In the genomic region with DNA sequence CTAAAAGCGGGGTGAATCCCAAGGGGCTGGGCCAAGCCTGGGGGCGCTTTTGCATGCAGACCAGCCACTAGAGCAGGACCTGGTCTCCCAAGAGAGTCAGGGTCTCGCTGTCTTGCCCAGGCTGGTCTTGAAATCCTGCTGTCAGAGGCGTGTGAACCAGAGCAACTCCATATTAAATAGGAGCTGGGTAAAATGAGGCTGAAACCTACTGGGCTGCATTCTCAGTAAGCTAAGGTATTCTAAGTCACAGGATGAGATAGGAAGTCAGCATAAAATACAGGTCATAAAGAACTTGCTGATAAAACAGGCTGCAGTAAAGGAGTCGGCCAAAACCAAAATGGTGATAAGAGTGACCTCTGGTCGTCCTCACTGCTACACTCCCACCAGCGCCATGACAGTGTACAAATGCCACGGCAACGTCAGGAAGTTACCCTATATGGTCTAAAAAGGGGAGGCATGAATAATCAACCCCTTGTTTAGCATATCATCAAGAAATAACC, we compare ENCODE assay signal across 18 cellular contexts. TPM values are rescaled to one million over a fixed set of nuclear protein-coding genes. Genes with fewer than 3 reads are reported as not detected.
DNase-seq lines count a peak whose midpoint lies in the region; ATAC-seq, FAIRE-seq and TF ChIP-seq lines count a peak whose summit lies in the region.
"Had no signal": no experiment of that assay in that cellular context is flagged by ENCODE, and none has a peak within 500 bp of the region (broad histone marks: within the 10 kb centered on the region; RNA-seq: fewer than 3 reads in every experiment).

No MANE protein-coding gene starts in this region.

- H3K9me3 ChIP-seq in K562 (replicated peaks; ENCODE audit: control insufficient read depth, insufficient read depth, low read depth, low read length) (no peaks in the 10 kb centered on the region), neural cell (ENCODE audit: low read length) (no peaks in the 10 kb centered on the region)

- H3K27me3 Mint-ChIP-seq in GM23338 (ENCODE audit: insufficient read depth, low read depth, poor library complexity), result peaks cover 4% of the 10 kb centered on the region
- peaks cover 35% of the 10 kb centered on the region for H3K27me3 Mint-ChIP-seq in activated CD8-positive, alpha-beta T cell treated with anti-CD3 and anti-CD28 coated beads, Interleukin-2, amount 10 ng/mL, durations not matched to agents 7 days and 5 days (ENCODE audit: low read depth)
- H3K27me3 Mint-ChIP-seq: activated naive CD4-positive, alpha-beta T cell treated with anti-CD3 and anti-CD28 coated beads, Interleukin-2, amount 50 U/mL, for 24 hours had no signal

- H3K4me1 ChIP-seq in GM23338 (ENCODE audit: insufficient read depth) (peaks cover 15% of the 10 kb centered on the region), K562 (replicated peaks in 1 of 2; ENCODE audit: control insufficient read depth in 2 of 2, insufficient read depth in 2 of 2, low read length in 2 of 2) (peaks cover 9 to 26% of the 10 kb centered on the region in 2 experiments)

- TF ChIP-seq CTCF in GM23338 (conservative IDR thresholded peaks at IDR 0.05; ENCODE audit: low read depth in 2 of 2) (no peak), K562 (IDR thresholded peaks at IDR 0.05 in 2 of 3, conservative IDR thresholded peaks at IDR 0.05 in 1 of 3; ENCODE audit: insufficient read depth in 2 of 3, low read depth in 1 of 3, low read length in 3 of 3) (no peak), neural cell (IDR thresholded peaks at IDR 0.05; ENCODE audit: poor library complexity, severe bottlenecking) (no peak)

- peak; percentile 51 for ATAC-seq in GM23338
- ATAC-seq in K562, result peak; percentile 86
- ATAC-seq in activated CD8-positive, alpha-beta T cell treated with anti-CD3 and anti-CD28 coated beads, Interleukin-2, amount 10 ng/mL, durations not matched to agents 7 days and 5 days, result no peak
- ATAC-seq: natural killer cell treated with Interleukin-12 subunit alpha and Interleukin-12 subunit beta and Interleukin-15 and Interleukin-18, amount 100 ng/mL, for 72 hours had no signal

- no peak overlapping the region for H3K4me3 Mint-ChIP-seq in GM23338
- H3K4me3 Mint-ChIP-seq in activated CD8-positive, alpha-beta T cell treated with anti-CD3 and anti-CD28 coated beads, Interleukin-2, amount 10 ng/mL, durations not matched to agents 7 days and 5 days, result no peak overlapping the region
- H3K4me3 Mint-ChIP-seq: activated naive CD4-positive, alpha-beta T cell treated with anti-CD3 and anti-CD28 coated beads, Interleukin-2, amount 50 U/mL, for 24 hours; CD4-positive, CD25-positive, alpha-beta regulatory T cell; natural killer cell treated with Interleukin-12 subunit alpha and Interleukin-12 subunit beta and Interleukin-15 and Interleukin-18, amount 100 ng/mL, for 72 hours had no signal

- TSS peak; percentile 63 for BruUV-seq in K562 (replicated peaks; lab: Mats Ljungman, UMichigan)

- POLR2A ChIA-PET in K562 (lab: Yijun Ruan, JAX), result interaction anchor here (0.6 to 1.2 kb wide), 2 partner anchors 18 to 253 kb away, joined by 3 to 11 read pairs; no protein-coding TSS in a partner anchor
- POLR2A ChIA-PET in activated CD8-positive, alpha-beta T cell treated with anti-CD3 and anti-CD28 coated beads, Interleukin-2, amount 10 ng/mL, durations not matched to agents 7 days and 5 days (lab: Charles Lee), result interaction anchor here (1.0 kb wide), 1 partner anchor 17 kb away, joined by 4 read pairs; no protein-coding TSS in a partner anchor

- intact Hi-C loops in K562 (cut with micrococcal nuclease), result loop anchor here (10.0 kb wide), 1 partner anchor 173 kb away; no protein-coding TSS in a partner anchor

- H3K4me3 ChIP-seq in GM23338, result no peak overlapping the region
- no peak overlapping the region for H3K4me3 ChIP-seq in K562
- H3K4me3 ChIP-seq in neural cell (ENCODE audit: low read length), result no peak overlapping the region

- TF ChIP-seq EP300 in K562 (IDR thresholded peaks at IDR 0.05; ENCODE audit: low read length) (peak; percentile 25; the same call in 1 of the 2 replicates), neural cell (conservative IDR thresholded peaks at IDR 0.05; ENCODE audit: poor library complexity, severe bottlenecking) (no peak)

- H3K79me2 ChIP-seq in GM23338 (replicated peaks; ENCODE audit: insufficient read depth), result no peaks in the 10 kb centered on the region
- H3K79me2 ChIP-seq in K562 (ENCODE audit: control insufficient read depth, insufficient read depth, low read length), result no peaks in the 10 kb centered on the region
- no peaks in the 10 kb centered on the region for H3K79me2 ChIP-seq in neural cell (replicated peaks; ENCODE audit: insufficient read depth, low read length)

- H3K4me2 ChIP-seq in GM23338, result peak overlapping the region; percentile 46; the same call in 1 of the 2 replicates
- H3K4me2 ChIP-seq in K562 (ENCODE audit: insufficient read depth, low read length), result peak overlapping the region; percentile 53
- no peak overlapping the region for H3K4me2 ChIP-seq in neural cell (ENCODE audit: low read length)

- CTCF ChIA-PET in K562 (lab: Yijun Ruan, JAX; ENCODE audit: low intra/inter-chr PET ratio), result interaction anchor here (0.6 kb wide), 1 partner anchor 241 kb away, joined by 3 read pairs; no protein-coding TSS in a partner anchor
- CTCF ChIA-PET in activated CD8-positive, alpha-beta T cell treated with anti-CD3 and anti-CD28 coated beads, Interleukin-2, amount 10 ng/mL, durations not matched to agents 7 days and 5 days (lab: Charles Lee), result interaction anchor here (2.4 to 3.1 kb wide), 2 partner anchors 10 to 392 kb away, joined by 7 to 26 read pairs; no protein-coding TSS in a partner anchor

- WGBS in K562 (ENCODE audit: insufficient coverage, low coverage, missing lambda C conversion rate), result 5% methylated on average over 8 of the region's 9 CpGs

- peak overlapping the region; percentile 21; the same call in 1 of the 2 replicates for H3K27ac Mint-ChIP-seq in GM23338
- H3K27ac Mint-ChIP-seq in activated CD8-positive, alpha-beta T cell treated with anti-CD3 and anti-CD28 coated beads, Interleukin-2, amount 10 ng/mL, durations not matched to agents 7 days and 5 days, result no peak overlapping the region
- H3K27ac Mint-ChIP-seq: activated naive CD4-positive, alpha-beta T cell treated with anti-CD3 and anti-CD28 coated beads, Interleukin-2, amount 50 U/mL, for 24 hours; CD4-positive, CD25-positive, alpha-beta regulatory T cell; natural killer cell treated with Interleukin-12 subunit alpha and Interleukin-12 subunit beta and Interleukin-15 and Interleukin-18, amount 100 ng/mL, for 72 hours had no signal

- H3K9me3 Mint-ChIP-seq in GM23338, result no peaks in the 10 kb centered on the region
- no peaks in the 10 kb centered on the region for H3K9me3 Mint-ChIP-seq in activated CD8-positive, alpha-beta T cell treated with anti-CD3 and anti-CD28 coated beads, Interleukin-2, amount 10 ng/mL, durations not matched to agents 7 days and 5 days (ENCODE audit: insufficient read depth)
- H3K9me3 Mint-ChIP-seq: activated naive CD4-positive, alpha-beta T cell treated with anti-CD3 and anti-CD28 coated beads, Interleukin-2, amount 50 U/mL, for 24 hours; natural killer cell treated with Interleukin-12 subunit alpha and Interleukin-12 subunit beta and Interleukin-15 and Interleukin-18, amount 100 ng/mL, for 72 hours had no signal

- H4K20me1 ChIP-seq in GM23338 (replicated peaks; ENCODE audit: insufficient read depth) (no peaks in the 10 kb centered on the region), K562 (replicated peaks; ENCODE audit: control insufficient read depth, insufficient read depth, low read length) (no peaks in the 10 kb centered on the region), neural cell (ENCODE audit: insufficient read depth) (no peaks in the 10 kb centered on the region)

- H3K9ac ChIP-seq in K562 (ENCODE audit: insufficient read depth in 1 of 2, low read depth in 2 of 2, low read length in 2 of 2) (peak overlapping the region; percentile 65 to 82), neural cell (ENCODE audit: low read length) (no peak overlapping the region)

- H3K27me3 ChIP-seq in GM23338 (ENCODE audit: insufficient read depth), result no peaks in the 10 kb centered on the region
- H3K27me3 ChIP-seq in K562 (ENCODE audit: control insufficient read depth in 2 of 2, insufficient read depth in 2 of 2, low read length in 2 of 2), result no peaks in the 10 kb centered on the region
- no peaks in the 10 kb centered on the region for H3K27me3 ChIP-seq in neural cell (ENCODE audit: insufficient read depth, low read depth, low read length)

- no peaks in the 10 kb centered on the region for H3K9me1 ChIP-seq in K562 (ENCODE audit: control insufficient read depth, insufficient read depth, low read length)

- DNase-seq in GM23338 (ENCODE audit: low spot score), result no peak
- peak; percentile 73 for DNase-seq in NCI-H226
- DNase-seq in K562 (ENCODE audit: extremely low read depth in 1 of 4, low spot score in 3 of 4), result peak in 1 of 4 experiments; percentile 85
- no peak for DNase-seq in activated CD8-positive, alpha-beta T cell treated with anti-CD3 and anti-CD28 coated beads, Interleukin-2, amount 10 ng/mL, durations not matched to agents 7 days and 5 days
- no peak for DNase-seq in NCI-H510A (lab: John Stamatoyannopoulos, UW)
- no peak for DNase-seq in MV-4-11 (lab: John Stamatoyannopoulos, UW)
- DNase-seq in DMS79 (lab: John Stamatoyannopoulos, UW), result no peak
- DNase-seq: caudate nucleus; CD4-positive, CD25-positive, alpha-beta regulatory T cell; NCI-H2029; NCI-H82; stimulated activated naive CD4-positive, alpha-beta T cell had no signal

- H3K36me3 ChIP-seq in GM23338 (ENCODE audit: insufficient read depth) (no peaks in the 10 kb centered on the region), K562 (ENCODE audit: control insufficient read depth, insufficient read depth, low read length) (no peaks in the 10 kb centered on the region), neural cell (ENCODE audit: insufficient read depth, low read length) (no peaks in the 10 kb centered on the region)

- in situ Hi-C loops in K562 (cut with MboI), result loop anchor here (5.0 kb wide), 1 partner anchor 395 kb away; no protein-coding TSS in a partner anchor

- peak; percentile 87 for FAIRE-seq in K562 (lab: Jason Lieb, UNC)
- FAIRE-seq: endometrium had no signal

- TF ChIP-seq POLR2A in K562 (conservative IDR thresholded peaks at IDR 0.05), result no peak

- H3F3A ChIP-seq in GM23338 (replicated peaks; ENCODE audit: low read depth) (no peaks in the 10 kb centered on the region), neural cell (ENCODE audit: insufficient read depth, low read length, poor library complexity, severe bottlenecking) (no peaks in the 10 kb centered on the region)

- H3K9me2 ChIP-seq in GM23338 (ENCODE audit: insufficient read depth) (no peaks in the 10 kb centered on the region), neural cell (ENCODE audit: insufficient read depth, low read length) (no peaks in the 10 kb centered on the region)

- H2AFZ ChIP-seq in GM23338 (peak overlapping the region; percentile 30; the same call in 1 of the 2 replicates), K562 (ENCODE audit: low read depth, low read length) (peak overlapping the region; percentile 83), neural cell (ENCODE audit: low read depth, low read length) (no peak overlapping the region)

- no peak overlapping the region for H3K27ac ChIP-seq in GM23338 (ENCODE audit: low read depth)
- peak overlapping the region; percentile 92 for H3K27ac ChIP-seq in K562 (ENCODE audit: extremely low read depth, low read depth, low read length)
- peak overlapping the region; percentile 21 for H3K27ac ChIP-seq in neural cell (ENCODE audit: low read length)
- H3K27ac ChIP-seq: VCaP had no signal

- no peaks in the 10 kb centered on the region for H3K36me3 Mint-ChIP-seq in GM23338 (ENCODE audit: low read depth)
- H3K36me3 Mint-ChIP-seq in activated CD8-positive, alpha-beta T cell treated with anti-CD3 and anti-CD28 coated beads, Interleukin-2, amount 10 ng/mL, durations not matched to agents 7 days and 5 days (ENCODE audit: low read depth), result no peaks in the 10 kb centered on the region
- H3K36me3 Mint-ChIP-seq: activated naive CD4-positive, alpha-beta T cell treated with anti-CD3 and anti-CD28 coated beads, Interleukin-2, amount 50 U/mL, for 24 hours; CD4-positive, CD25-positive, alpha-beta regulatory T cell; natural killer cell treated with Interleukin-12 subunit alpha and Interleukin-12 subunit beta and Interleukin-15 and Interleukin-18, amount 100 ng/mL, for 72 hours had no signal

- H3K4me1 Mint-ChIP-seq in GM23338, result peaks cover 22% of the 10 kb centered on the region; the same call in 2 of the 3 replicates
- H3K4me1 Mint-ChIP-seq in activated CD8-positive, alpha-beta T cell treated with anti-CD3 and anti-CD28 coated beads, Interleukin-2, amount 10 ng/mL, durations not matched to agents 7 days and 5 days (ENCODE audit: low read depth), result peaks cover 20% of the 10 kb centered on the region
- H3K4me1 Mint-ChIP-seq: activated naive CD4-positive, alpha-beta T cell treated with anti-CD3 and anti-CD28 coated beads, Interleukin-2, amount 50 U/mL, for 24 hours had no signal

- TF ChIP-seq RAD21 in K562 (CRISPR knock-in tag; conservative IDR thresholded peaks at IDR 0.05 in 1 of 2, IDR thresholded peaks at IDR 0.05 in 1 of 2) (no peak; a peak in 1 of 4 replicates), neural cell (conservative IDR thresholded peaks at IDR 0.05) (no peak)

RNA-seq across cellular contexts. Expression of a gene that starts 13.5 kb away (rescaled TPM):
- 1.0 TPM in 1 of 2 replicates, not detected in the other for total RNA-seq in GM23338 (2014; rRNA removed; shearing (Covaris generic))
- polyA plus RNA-seq in GM23338 (2016; fragmentation: Nextera tagmentation; extraction: Ambion mirVana) (0.18 and 0.37 TPM in 2 replicates), K562 (2011; rRNA removed) (0.64 and 0.78 TPM in 2 replicates), K562 (2014; fragmentation: Illumina TruSeq; extraction: Trizol) (1.0 and 1.1 TPM in 2 replicates), K562 (2014; fragmentation: Nextera tagmentation; extraction: Ambion mirVana) (under 1 TPM; 0.21 to 0.25 TPM), K562 (2014; rRNA removed) (1.4 and 1.8 TPM in 2 replicates), neural cell (2.9 and 5.7 TPM in 2 replicates)
- total RNA-seq in K562 (2011; cell fraction: chromatin; rRNA removed; ENCODE audit: low replicate concordance), result 6.6 TPM in 2 replicates
- total RNA-seq in K562 (2011; cell fraction: nucleolus; rRNA removed), result 4.2 and 4.7 TPM in 2 replicates
- total RNA-seq in K562 (2011; cell fraction: nucleoplasm; rRNA removed), result 3.7 and 5.2 TPM in 2 replicates
- total RNA-seq in K562 (2014; rRNA removed) (1.0 and 4.9 TPM in 2 replicates), K562 (2014; rRNA removed; fragmentation: Illumina TruSeq; extraction: Trizol) (0.64 and 1.2 TPM in 2 replicates), K562 (2015; rRNA removed; fragmentation: Illumina TruSeq; extraction: Trizol) (1.3 and 2.1 TPM in 2 replicates), K562 (2021) (1.1 and 1.7 TPM in 2 replicates)
- polyA plus RNA-seq in K562 (2011; cell fraction: cytosol; rRNA removed), result 0.37 and 0.38 TPM in 2 replicates
- polyA plus RNA-seq in K562 (2011; cell fraction: nucleus; rRNA removed), result 2.2 and 3.4 TPM in 2 replicates
- 1.0 and 1.3 TPM in 2 replicates for polyA plus RNA-seq in K562 (2012)
- polyA minus RNA-seq in K562 (2011; rRNA and poly(A)+ RNA removed), result 0.63 and 1.9 TPM in 2 replicates
- polyA minus RNA-seq in K562 (2011; cell fraction: cytosol; rRNA and poly(A)+ RNA removed), result not detected in 2 replicates
- 3.1 and 3.9 TPM in 2 replicates for polyA minus RNA-seq in K562 (2011; cell fraction: nucleus; rRNA and poly(A)+ RNA removed)
- polyA minus RNA-seq in neural cell, result 17.0 and 21.8 TPM in 2 replicates
- 10 to 100 TPM; 10.3 to 10.7 TPM for total RNA-seq in activated CD8-positive, alpha-beta T cell treated with anti-CD3 and anti-CD28 coated beads, Interleukin-2, amount 10 ng/mL, durations not matched to agents 7 days and 5 days
- total RNA-seq: G401 had no signal

RNA-seq across cellular contexts. Expression of a gene that starts 18.9 kb away (rescaled TPM):
- 30.3 and 39.3 TPM in 2 replicates for total RNA-seq in GM23338 (2014; rRNA removed; shearing (Covaris generic))
- polyA plus RNA-seq in GM23338 (2016; fragmentation: Nextera tagmentation; extraction: Ambion mirVana) (17.5 and 18.4 TPM in 2 replicates), K562 (2011; rRNA removed) (26.9 and 31.8 TPM in 2 replicates), K562 (2014; fragmentation: Illumina TruSeq; extraction: Trizol) (40.3 and 49.2 TPM in 2 replicates), K562 (2014; fragmentation: Nextera tagmentation; extraction: Ambion mirVana) (1 to 10 TPM; 2.7 to 3.8 TPM), K562 (2014; rRNA removed) (27.9 and 34.6 TPM in 2 replicates), neural cell (12.2 and 16.5 TPM in 2 replicates)
- 103 and 169 TPM in 2 replicates for total RNA-seq in K562 (2011; cell fraction: chromatin; rRNA removed; ENCODE audit: low replicate concordance)
- 82.0 and 90.8 TPM in 2 replicates for total RNA-seq in K562 (2011; cell fraction: nucleolus; rRNA removed)
- total RNA-seq in K562 (2011; cell fraction: nucleoplasm; rRNA removed), result 65.7 and 81.0 TPM in 2 replicates
- total RNA-seq in K562 (2014; rRNA removed) (21.4 and 31.3 TPM in 2 replicates), K562 (2014; rRNA removed; fragmentation: Illumina TruSeq; extraction: Trizol) (18.8 and 22.9 TPM in 2 replicates), K562 (2015; rRNA removed; fragmentation: Illumina TruSeq; extraction: Trizol) (19.6 and 20.4 TPM in 2 replicates), K562 (2021) (27.9 and 28.2 TPM in 2 replicates)
- polyA plus RNA-seq in K562 (2011; cell fraction: cytosol; rRNA removed), result 19.4 and 29.3 TPM in 2 replicates
- polyA plus RNA-seq in K562 (2011; cell fraction: nucleus; rRNA removed), result 98.8 and 105 TPM in 2 replicates
- 13.8 and 14.5 TPM in 2 replicates for polyA plus RNA-seq in K562 (2012)
- 28.0 and 31.0 TPM in 2 replicates for polyA minus RNA-seq in K562 (2011; rRNA and poly(A)+ RNA removed)
- 6.0 and 10.9 TPM in 2 replicates for polyA minus RNA-seq in K562 (2011; cell fraction: cytosol; rRNA and poly(A)+ RNA removed)
- 34.7 and 41.1 TPM in 2 replicates for polyA minus RNA-seq in K562 (2011; cell fraction: nucleus; rRNA and poly(A)+ RNA removed)
- polyA minus RNA-seq in neural cell, result 10.0 and 21.2 TPM in 2 replicates
- total RNA-seq in activated CD8-positive, alpha-beta T cell treated with anti-CD3 and anti-CD28 coated beads, Interleukin-2, amount 10 ng/mL, durations not matched to agents 7 days and 5 days, result 10 to 100 TPM; 17.5 to 18.1 TPM
